Comparison of ENCODE assay signal across 21 cellular contexts in genomic region chr2:120871881-120872620, GRCh38.
"Had no signal": no experiment of that assay in that cellular context is flagged by ENCODE, and none has a peak within 500 bp of the region (broad histone marks: within the 10 kb centered on the region; RNA-seq: fewer than 3 reads in every experiment).

No MANE protein-coding gene starts in this region.

- H3K4me1 ChIP-seq: foreskin keratinocyte, upper lobe of right lung had no signal

- H3K36me3 Mint-ChIP-seq: stimulated activated naive B cell treated with anti-CD40 and anti-IgM and Interleukin-4, amounts not matched to agents 10 μg/mL and 1 μg/mL and 100 μg/mL, for 72 hours had no signal

- H3K4me1 Mint-ChIP-seq: stimulated activated naive B cell treated with anti-CD40 and anti-IgM and Interleukin-4, amounts not matched to agents 10 μg/mL and 1 μg/mL and 100 μg/mL, for 72 hours had no signal

- DNase-seq: cerebellar nuclear complex; effector CD4-positive, alpha-beta T cell; endodermal cell; erythroblast; foreskin keratinocyte; head of caudate nucleus; hippocampal formation; left colon; mammary epithelial cell; naive thymus-derived CD8-positive, alpha-beta T cell; stimulated activated CD4-positive, alpha-beta T cell treated with anti-CD3 and anti-CD28 coated beads, Interleukin-15, amount 100 ng/mL, for 24 hours; stimulated activated CD4-positive, alpha-beta T cell treated with anti-CD3 and anti-CD28 coated beads, Interleukin-1b, Interleukin-23, amount 100 ng/mL, for 48 hours; stimulated activated CD4-positive, alpha-beta T cell treated with anti-CD3 and anti-CD28 coated beads, Interleukin-4, amount 100 ng/mL, for 24 hours; stimulated activated naive B cell treated with anti-CD40 and anti-IgM and Interleukin-4, amounts not matched to agents 10 μg/mL and 1 μg/mL and 100 μg/mL, for 72 hours; stimulated activated naive CD8-positive, alpha-beta T cell treated with anti-CD3 and anti-CD28 coated beads, Interleukin-15, amount 100 ng/mL, for 72 hours; testis; upper lobe of right lung had no signal

- H3K4me3 ChIP-seq: coronary artery, right atrium auricular region, testis, tibial nerve, upper lobe of right lung had no signal

- H3K27me3 ChIP-seq: right atrium auricular region, testis, tibial nerve had no signal

- FAIRE-seq: endothelial cell of umbilical vein had no signal

- H3K36me3 ChIP-seq: right atrium auricular region, tibial nerve, upper lobe of right lung had no signal

- ATAC-seq: foreskin keratinocyte; naive thymus-derived CD8-positive, alpha-beta T cell; stimulated activated naive B cell treated with anti-CD40 and anti-IgM and Interleukin-4, amounts not matched to agents 10 μg/mL and 1 μg/mL and 100 μg/mL, for 72 hours; stimulated activated naive CD8-positive, alpha-beta T cell treated with anti-CD3 and anti-CD28 coated beads, Interleukin-15, amount 100 ng/mL, for 72 hours; upper lobe of right lung had no signal

- H3K27ac ChIP-seq: coronary artery, foreskin keratinocyte, right atrium auricular region, testis, tibial nerve, upper lobe of right lung had no signal

- H3K9me3 Mint-ChIP-seq: endodermal cell; naive thymus-derived CD8-positive, alpha-beta T cell; stimulated activated naive CD8-positive, alpha-beta T cell treated with anti-CD3 and anti-CD28 coated beads, Interleukin-15, amount 100 ng/mL, for 72 hours had no signal

- H3K4me3 Mint-ChIP-seq: endodermal cell; naive thymus-derived CD8-positive, alpha-beta T cell; stimulated activated naive B cell treated with anti-CD40 and anti-IgM and Interleukin-4, amounts not matched to agents 10 μg/mL and 1 μg/mL and 100 μg/mL, for 72 hours; stimulated activated naive CD8-positive, alpha-beta T cell treated with anti-CD3 and anti-CD28 coated beads, Interleukin-15, amount 100 ng/mL, for 72 hours had no signal

- H3K27ac Mint-ChIP-seq: endodermal cell; naive thymus-derived CD8-positive, alpha-beta T cell; stimulated activated naive B cell treated with anti-CD40 and anti-IgM and Interleukin-4, amounts not matched to agents 10 μg/mL and 1 μg/mL and 100 μg/mL, for 72 hours; stimulated activated naive CD8-positive, alpha-beta T cell treated with anti-CD3 and anti-CD28 coated beads, Interleukin-15, amount 100 ng/mL, for 72 hours had no signal

- H3K9me3 ChIP-seq: right atrium auricular region, testis, tibial nerve, upper lobe of right lung had no signal
